4 cellular contexts compared by ENCODE assay signal in genomic region chr16:66647866-66648265, GRCh38.
"Had no signal": no experiment of that assay in that cellular context is flagged by ENCODE, and none has a peak within 500 bp of the region (broad histone marks: within the 10 kb centered on the region; RNA-seq: fewer than 3 reads in every experiment).

No MANE protein-coding gene starts in this region.

- DNase-seq: H9, HCEC 1CT had no signal

- H3K4me3 ChIP-seq: GM23338 had no signal

- H2AFZ ChIP-seq: GM23338 had no signal

- ATAC-seq: GM23338 had no signal

- H3K27ac ChIP-seq: HL-60 had no signal

- H3K4me2 ChIP-seq: GM23338 had no signal
